In genomic region chr21:25565272-25566199, GRCh38 we compare ENCODE assay signal across 1 cellular context.
TF ChIP-seq lines count a peak whose summit lies in the region.

No MANE protein-coding gene starts in this region.

TF ChIP-seq in IMR-90, 13 proteins besides CTCF, POLR2A, EP300 and RAD21 (continued from another document):
- TF ChIP-seq USF2 (IDR thresholded peaks at IDR 0.05; ENCODE audit: low read depth, low read length) (no peak), RFX5 (IDR thresholded peaks at IDR 0.05; ENCODE audit: low read depth, low read length) (no peak), MAFK (IDR thresholded peaks at IDR 0.05; ENCODE audit: low read depth, low read length) (no peak), CEBPB (IDR thresholded peaks at IDR 0.05; ENCODE audit: low read depth, low read length) (no peak), CHD1 (IDR thresholded peaks at IDR 0.05; ENCODE audit: low read depth, low read length) (no peak)
